1 cellular context compared by ENCODE assay signal in the genomic region with DNA sequence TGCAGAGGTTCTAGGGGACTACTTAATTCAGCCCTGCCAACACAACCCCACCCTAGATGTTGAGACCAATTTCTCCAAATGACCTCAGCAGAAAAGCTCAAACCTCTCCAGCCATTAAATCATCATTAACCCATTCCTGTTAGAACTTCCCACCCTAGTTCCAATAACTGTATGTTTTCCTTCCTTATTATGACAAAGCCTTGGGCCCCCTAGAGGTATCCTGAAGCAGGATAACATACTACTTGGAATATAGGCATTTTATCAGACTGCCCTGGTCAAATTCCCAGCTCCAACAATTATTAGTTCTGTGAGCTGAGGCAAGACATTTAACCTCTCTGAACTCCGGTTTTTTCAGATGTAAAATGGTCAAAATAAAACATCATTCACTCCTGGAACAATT.
TF ChIP-seq lines count a peak whose summit lies in the region.

No MANE protein-coding gene starts in this region.

TF ChIP-seq in SK-N-SH treated with all-trans-retinoic acid at 6 μM for 48 hours, 23 proteins besides CTCF, POLR2A, EP300 and RAD21 (continued from another document):
- TF ChIP-seq, protein P1, sequence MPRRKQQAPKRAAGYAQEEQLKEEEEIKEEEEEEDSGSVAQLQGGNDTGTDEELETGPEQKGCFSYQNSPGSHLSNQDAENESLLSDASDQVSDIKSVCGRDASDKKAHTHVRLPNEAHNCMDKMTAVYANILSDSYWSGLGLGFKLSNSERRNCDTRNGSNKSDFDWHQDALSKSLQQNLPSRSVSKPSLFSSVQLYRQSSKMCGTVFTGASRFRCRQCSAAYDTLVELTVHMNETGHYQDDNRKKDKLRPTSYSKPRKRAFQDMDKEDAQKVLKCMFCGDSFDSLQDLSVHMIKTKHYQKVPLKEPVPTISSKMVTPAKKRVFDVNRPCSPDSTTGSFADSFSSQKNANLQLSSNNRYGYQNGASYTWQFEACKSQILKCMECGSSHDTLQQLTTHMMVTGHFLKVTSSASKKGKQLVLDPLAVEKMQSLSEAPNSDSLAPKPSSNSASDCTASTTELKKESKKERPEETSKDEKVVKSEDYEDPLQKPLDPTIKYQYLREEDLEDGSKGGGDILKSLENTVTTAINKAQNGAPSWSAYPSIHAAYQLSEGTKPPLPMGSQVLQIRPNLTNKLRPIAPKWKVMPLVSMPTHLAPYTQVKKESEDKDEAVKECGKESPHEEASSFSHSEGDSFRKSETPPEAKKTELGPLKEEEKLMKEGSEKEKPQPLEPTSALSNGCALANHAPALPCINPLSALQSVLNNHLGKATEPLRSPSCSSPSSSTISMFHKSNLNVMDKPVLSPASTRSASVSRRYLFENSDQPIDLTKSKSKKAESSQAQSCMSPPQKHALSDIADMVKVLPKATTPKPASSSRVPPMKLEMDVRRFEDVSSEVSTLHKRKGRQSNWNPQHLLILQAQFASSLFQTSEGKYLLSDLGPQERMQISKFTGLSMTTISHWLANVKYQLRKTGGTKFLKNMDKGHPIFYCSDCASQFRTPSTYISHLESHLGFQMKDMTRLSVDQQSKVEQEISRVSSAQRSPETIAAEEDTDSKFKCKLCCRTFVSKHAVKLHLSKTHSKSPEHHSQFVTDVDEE (CRISPR knock-in tag; IDR thresholded peaks at IDR 0.05): no peak
- TF ChIP-seq RARB (CRISPR knock-in tag; IDR thresholded peaks at IDR 0.05): no peak
- TF ChIP-seq ZC3H10 (CRISPR knock-in tag; IDR thresholded peaks at IDR 0.05): no peak
- no peak for TF ChIP-seq ZFP30 (CRISPR knock-in tag; IDR thresholded peaks at IDR 0.05)
- TF ChIP-seq, protein P2, sequence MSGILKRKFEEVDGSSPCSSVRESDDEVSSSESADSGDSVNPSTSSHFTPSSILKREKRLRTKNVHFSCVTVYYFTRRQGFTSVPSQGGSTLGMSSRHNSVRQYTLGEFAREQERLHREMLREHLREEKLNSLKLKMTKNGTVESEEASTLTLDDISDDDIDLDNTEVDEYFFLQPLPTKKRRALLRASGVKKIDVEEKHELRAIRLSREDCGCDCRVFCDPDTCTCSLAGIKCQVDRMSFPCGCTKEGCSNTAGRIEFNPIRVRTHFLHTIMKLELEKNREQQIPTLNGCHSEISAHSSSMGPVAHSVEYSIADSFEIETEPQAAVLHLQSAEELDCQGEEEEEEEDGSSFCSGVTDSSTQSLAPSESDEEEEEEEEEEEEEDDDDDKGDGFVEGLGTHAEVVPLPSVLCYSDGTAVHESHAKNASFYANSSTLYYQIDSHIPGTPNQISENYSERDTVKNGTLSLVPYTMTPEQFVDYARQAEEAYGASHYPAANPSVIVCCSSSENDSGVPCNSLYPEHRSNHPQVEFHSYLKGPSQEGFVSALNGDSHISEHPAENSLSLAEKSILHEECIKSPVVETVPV (CRISPR knock-in tag; IDR thresholded peaks at IDR 0.05): no peak
